ENCODE assay signal across 11 cellular contexts in genomic region chr13:46385946-46386345, GRCh38. TPM values are rescaled to one million over a fixed set of nuclear protein-coding genes. Genes with fewer than 3 reads are reported as not detected.
A peak's percentile ranks its signal among the peaks of the same experiment; 100 is the strongest.
DNase-seq lines count a peak whose midpoint lies in the region; ATAC-seq, FAIRE-seq and TF ChIP-seq lines count a peak whose summit lies in the region.
"Had no signal": no experiment of that assay in that cellular context is flagged by ENCODE, and none has a peak within 500 bp of the region (broad histone marks: within the 10 kb centered on the region; RNA-seq: fewer than 3 reads in every experiment).

No MANE protein-coding gene starts in this region.

- no peak for ATAC-seq in stimulated activated naive CD8-positive, alpha-beta T cell treated with anti-CD3 and anti-CD28 coated beads, Interleukin-15, Interleukin-2, amounts not matched to agents 100 U/mL and 50 U/mL, for 24 hours
- no peak for ATAC-seq in HG03280 (IDR thresholded peaks at IDR 0.05; ENCODE audit: unreplicated experiment)
- ATAC-seq: activated CD8-positive, alpha-beta memory T cell treated with anti-CD3 and anti-CD28 coated beads, Interleukin-2, amount 10 ng/mL, durations not matched to agents 7 days and 5 days had no signal

- no peak for TF ChIP-seq CTCF in astrocyte (IDR thresholded peaks at IDR 0.05; ENCODE audit: insufficient read depth, low read depth, low read length)

- H3K9me3 Mint-ChIP-seq in stimulated activated naive CD8-positive, alpha-beta T cell treated with anti-CD3 and anti-CD28 coated beads, Interleukin-15, Interleukin-2, amounts not matched to agents 100 ng/mL and 50 ng/mL, for 24 hours = no peaks in the 10 kb centered on the region
- H3K9me3 Mint-ChIP-seq in astrocyte (ENCODE audit: unreplicated experiment) = no peaks in the 10 kb centered on the region

- H3K4me3 Mint-ChIP-seq in stimulated activated naive CD8-positive, alpha-beta T cell treated with anti-CD3 and anti-CD28 coated beads, Interleukin-15, Interleukin-2, amounts not matched to agents 100 ng/mL and 50 ng/mL, for 24 hours = peak overlapping the region; percentile 80
- peak overlapping the region; percentile 88 for H3K4me3 Mint-ChIP-seq in astrocyte (ENCODE audit: unreplicated experiment)

- H3K4me1 ChIP-seq in astrocyte (ENCODE audit: insufficient read depth, low read length) (peaks cover 7% of the 10 kb centered on the region), muscle layer of duodenum (ENCODE audit: control insufficient read depth in 1 of 2, insufficient read depth in 2 of 2, low read length in 2 of 2) (peaks cover 0 to 13% of the 10 kb centered on the region in 2 donors)

- H3K36me3 Mint-ChIP-seq in stimulated activated naive CD8-positive, alpha-beta T cell treated with anti-CD3 and anti-CD28 coated beads, Interleukin-15, Interleukin-2, amounts not matched to agents 100 ng/mL and 50 ng/mL, for 24 hours (ENCODE audit: low read depth) = no peaks in the 10 kb centered on the region
- peaks cover 1% of the 10 kb centered on the region for H3K36me3 Mint-ChIP-seq in astrocyte (ENCODE audit: low read depth, unreplicated experiment)
- H3K36me3 Mint-ChIP-seq: activated CD8-positive, alpha-beta memory T cell treated with anti-CD3 and anti-CD28 coated beads, Interleukin-2, amount 10 ng/mL, durations not matched to agents 7 days and 5 days had no signal

- H3K79me2 ChIP-seq in astrocyte (ENCODE audit: insufficient read depth, low read length) = no peaks in the 10 kb centered on the region

- H3K27me3 ChIP-seq in astrocyte (ENCODE audit: insufficient read depth, low read length) = peaks cover 51% of the 10 kb centered on the region
- H3K27me3 ChIP-seq in muscle layer of duodenum (ENCODE audit: low read depth, low read length) = no peaks in the 10 kb centered on the region

- H3K4me3 ChIP-seq in astrocyte (ENCODE audit: insufficient read depth, low read depth, low read length) (no peak overlapping the region), muscle layer of duodenum (ENCODE audit: low read depth in 1 of 2, low read length in 2 of 2) (peak overlapping the region; percentile 62)

- peaks cover 43% of the 10 kb centered on the region for H3K4me1 Mint-ChIP-seq in stimulated activated naive CD8-positive, alpha-beta T cell treated with anti-CD3 and anti-CD28 coated beads, Interleukin-15, Interleukin-2, amounts not matched to agents 100 ng/mL and 50 ng/mL, for 24 hours (ENCODE audit: low read depth)
- peaks cover 11% of the 10 kb centered on the region for H3K4me1 Mint-ChIP-seq in astrocyte (ENCODE audit: low read depth, unreplicated experiment)

- H3K36me3 ChIP-seq in astrocyte (ENCODE audit: insufficient read depth, low read length) = no peaks in the 10 kb centered on the region
- H3K36me3 ChIP-seq in muscle layer of duodenum (ENCODE audit: control insufficient read depth in 1 of 2, insufficient read depth in 2 of 2, low read length in 2 of 2) = no peaks in the 10 kb centered on the region

- no peak for DNase-seq in stimulated activated naive CD8-positive, alpha-beta T cell treated with anti-CD3 and anti-CD28 coated beads, Interleukin-15, Interleukin-2, amounts not matched to agents 100 U/mL and 50 U/mL, for 24 hours
- DNase-seq in astrocyte (ENCODE audit: low read depth) (no peak), NOMO-1 treated with dmso at 0.1 percent for 144 hours (lab: John Stamatoyannopoulos, UW; ENCODE audit: unreplicated experiment) (no peak), DMS 273 (lab: John Stamatoyannopoulos, UW; ENCODE audit: unreplicated experiment) (no peak), NCI-H510A treated with DMSO at 0.1 percent for 48 hours (lab: John Stamatoyannopoulos, UW) (no peak)
- DNase-seq: activated CD8-positive, alpha-beta memory T cell treated with anti-CD3 and anti-CD28 coated beads, Interleukin-2, amount 10 ng/mL, durations not matched to agents 7 days and 5 days; Karpas-422 had no signal

- H4K20me1 ChIP-seq in astrocyte (ENCODE audit: insufficient read depth, low read length) = no peaks in the 10 kb centered on the region

- H2AFZ ChIP-seq in astrocyte (ENCODE audit: low read depth, low read length) = no peak overlapping the region

- H3K27ac ChIP-seq in astrocyte (ENCODE audit: low read depth, low read length) (no peak overlapping the region), muscle layer of duodenum (ENCODE audit: low read length) (no peak overlapping the region)

- H3K9ac ChIP-seq in astrocyte (ENCODE audit: low read length) = no peak overlapping the region

- no peak overlapping the region for H3K4me2 ChIP-seq in astrocyte (ENCODE audit: low read length)

- peaks cover 35% of the 10 kb centered on the region for H3K27me3 Mint-ChIP-seq in stimulated activated naive CD8-positive, alpha-beta T cell treated with anti-CD3 and anti-CD28 coated beads, Interleukin-15, Interleukin-2, amounts not matched to agents 100 ng/mL and 50 ng/mL, for 24 hours
- peaks cover 28% of the 10 kb centered on the region for H3K27me3 Mint-ChIP-seq in astrocyte (ENCODE audit: low read depth, unreplicated experiment)

- FAIRE-seq in astrocyte (lab: Jason Lieb, UNC) = no peak

- H3K9me3 ChIP-seq in astrocyte (ENCODE audit: insufficient read depth, low read depth, low read length) (no peaks in the 10 kb centered on the region), muscle layer of duodenum (ENCODE audit: control insufficient read depth in 1 of 2, low read length in 2 of 2) (no peaks in the 10 kb centered on the region)

- peak overlapping the region; percentile 43 for H3K27ac Mint-ChIP-seq in stimulated activated naive CD8-positive, alpha-beta T cell treated with anti-CD3 and anti-CD28 coated beads, Interleukin-15, Interleukin-2, amounts not matched to agents 100 ng/mL and 50 ng/mL, for 24 hours
- H3K27ac Mint-ChIP-seq in astrocyte (ENCODE audit: unreplicated experiment) = no peak overlapping the region
- H3K27ac Mint-ChIP-seq: activated CD8-positive, alpha-beta memory T cell treated with anti-CD3 and anti-CD28 coated beads, Interleukin-2, amount 10 ng/mL, durations not matched to agents 7 days and 5 days had no signal

RNA-seq across cellular contexts. Expression of gene RUBCNL, which starts 1.1 kb away (rescaled TPM):
- 1.3 and 1.5 TPM in 2 replicates for total RNA-seq in astrocyte
- total RNA-seq: activated CD8-positive, alpha-beta memory T cell treated with anti-CD3 and anti-CD28 coated beads, Interleukin-2, amount 10 ng/mL, durations not matched to agents 7 days and 5 days; RPMI7951 had no signal
